20 cellular contexts compared by ENCODE assay signal in the genomic region with DNA sequence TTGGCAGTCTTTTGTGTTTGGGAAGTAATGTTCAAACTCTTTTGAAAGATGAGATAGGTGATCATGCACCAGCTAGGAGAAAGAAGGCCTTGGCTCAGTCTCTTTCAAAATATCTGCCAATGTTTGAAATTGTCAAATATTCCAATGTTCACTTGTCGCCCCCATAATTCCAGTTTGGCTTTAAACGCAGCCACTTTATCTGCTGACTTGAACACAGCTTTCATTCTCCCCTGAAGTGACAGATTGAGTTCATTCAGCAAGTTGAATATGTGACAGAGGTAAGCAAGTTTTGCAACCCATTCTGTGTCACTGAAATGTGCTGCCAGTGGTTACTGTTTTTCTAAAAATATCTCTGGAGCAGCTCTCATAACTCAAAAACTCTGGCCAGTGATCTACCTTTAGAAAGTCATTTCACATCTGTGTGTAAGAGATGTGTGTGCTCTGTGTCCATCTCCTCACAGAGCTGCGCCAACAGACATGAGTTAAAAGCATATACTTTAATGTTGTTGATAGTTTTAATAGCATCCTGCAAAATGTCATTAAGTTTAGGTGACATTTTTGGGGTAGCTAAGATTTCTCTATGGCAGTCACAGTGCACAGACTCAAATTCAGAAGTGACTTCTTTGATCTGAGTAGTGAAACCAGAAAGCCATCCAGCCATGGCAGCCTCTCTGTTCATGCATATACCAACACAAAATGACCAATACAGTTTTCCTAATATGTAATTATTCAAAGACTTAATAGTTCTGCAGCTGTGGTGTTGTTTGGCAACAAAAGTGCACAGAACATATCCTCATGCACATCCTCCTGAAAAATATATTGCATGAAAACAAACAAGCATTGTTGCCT.
DNase-seq lines count a peak whose midpoint lies in the region; ATAC-seq and TF ChIP-seq lines count a peak whose summit lies in the region.
"Had no signal": no experiment of that assay in that cellular context is flagged by ENCODE, and none has a peak within 500 bp of the region (broad histone marks: within the 10 kb centered on the region; RNA-seq: fewer than 3 reads in every experiment).

No MANE protein-coding gene starts in this region.

- no peak for TF ChIP-seq POLR2A in lower leg skin (IDR thresholded peaks at IDR 0.05)

- no peak overlapping the region for H3K4me3 ChIP-seq in lower leg skin (ENCODE audit: low read depth, poor library complexity, severe bottlenecking)
- H3K4me3 ChIP-seq: BLaER1 treated with 17β-estradiol and CSF1 and Interleukin-3, amounts not matched to agents 10 nM and 100 nM; gastroesophageal sphincter; lung had no signal

- intact Hi-C loops in lower leg skin (cut with DNase I; ENCODE audit: low total_unique reads): no loop called here

- no peak for TF ChIP-seq CTCF in GM10266 (IDR thresholded peaks at IDR 0.05; ENCODE audit: control insufficient read depth, insufficient read depth, low read depth, missing control alignments)
- TF ChIP-seq CTCF in lower leg skin (IDR thresholded peaks at IDR 0.05): no peak

- WGBS in lower leg skin, 2 donors: 85 to 89% methylated on average over 3 of the region's 3 CpGs

- DNase-seq in GM10266 (ENCODE audit: extremely low spot score) (peak; percentile 16), T-helper 1 cell (no peak), NCI-H1048 (lab: John Stamatoyannopoulos, UW) (no peak), DMS79 (lab: John Stamatoyannopoulos, UW) (no peak), lower leg skin (ENCODE audit: low spot score in 2 of 2) (no peak)
- DNase-seq: activated CD4-positive, alpha-beta memory T cell treated with anti-CD3 and anti-CD28 coated beads, Interleukin-2, amount 10 ng/mL, durations not matched to agents 7 days and 5 days; amniotic stem cell; HCEC 1CT; Kasumi-1; NCI-H187 treated with DMSO at 0.1 percent for 48 hours; NCI-H510A treated with DMSO at 0.1 percent for 48 hours; SK-N-SH had no signal

- ATAC-seq in GM19455 (IDR thresholded peaks at IDR 0.05; ENCODE audit: unreplicated experiment) (peak; percentile 55), HG02798 (IDR thresholded peaks at IDR 0.05; ENCODE audit: poor library complexity, unreplicated experiment) (peak; percentile 47), HG03354 (IDR thresholded peaks at IDR 0.05; ENCODE audit: poor library complexity, severe bottlenecking, unreplicated experiment) (peak; percentile 65)
- ATAC-seq: gastroesophageal sphincter; natural killer cell treated with Interleukin-12 subunit alpha and Interleukin-12 subunit beta and Interleukin-15 and Interleukin-18, amount 100 ng/mL, for 72 hours; Panc1 had no signal
